In the genomic region with DNA sequence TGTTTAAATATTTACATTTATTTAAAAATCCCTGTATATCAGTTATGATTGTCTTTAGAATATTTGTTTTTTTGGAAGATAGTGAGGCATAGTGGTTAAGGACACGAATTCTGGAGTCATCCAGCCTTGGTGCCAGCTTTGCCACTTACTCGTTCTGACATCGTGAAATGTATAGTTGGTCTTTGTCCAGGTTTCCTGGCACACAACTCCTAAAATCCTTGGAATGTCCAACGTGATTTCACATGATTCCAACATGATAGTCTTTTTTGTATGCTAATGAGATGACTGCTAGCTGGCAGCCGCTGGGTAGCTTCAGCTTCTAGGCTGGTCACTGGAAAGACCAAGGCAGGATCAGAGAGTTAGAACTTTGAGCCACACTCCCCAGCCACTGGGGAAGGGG, we compare ENCODE assay signal across 24 cellular contexts.
DNase-seq lines count a peak whose midpoint lies in the region; ATAC-seq, FAIRE-seq and TF ChIP-seq lines count a peak whose summit lies in the region.
"Had no signal": no experiment of that assay in that cellular context is flagged by ENCODE, and none has a peak within 500 bp of the region (broad histone marks: within the 10 kb centered on the region; RNA-seq: fewer than 3 reads in every experiment).

No MANE protein-coding gene starts in this region.

- H3K27ac ChIP-seq in foreskin keratinocyte: no peak overlapping the region
- H3K27ac ChIP-seq: A549 had no signal

- H3K4me3 ChIP-seq in retinal pigment epithelial cell (ENCODE audit: low read length): no peak overlapping the region
- H3K4me3 ChIP-seq: A549, HAP-1 had no signal

- H3K4me1 ChIP-seq in foreskin keratinocyte: no peaks in the 10 kb centered on the region
- H3K4me1 ChIP-seq: A549 had no signal

- DNase-seq in HT1080 (ENCODE audit: low read depth): peak; percentile 8
- DNase-seq in SK-MEL-5 (ENCODE audit: low read depth, low spot score): peak; percentile 85
- DNase-seq in foreskin keratinocyte: peak; percentile 1 to 25
- peak; percentile 20 for DNase-seq in retinal pigment epithelial cell (ENCODE audit: low read depth)
- DNase-seq in HTR-8/SVneo (ENCODE audit: insufficient read length, low spot score): no peak
- DNase-seq in NCI-H526 treated with DMSO at 0.1 percent for 48 hours (lab: John Stamatoyannopoulos, UW): no peak
- DNase-seq: 8988T; ACHN; AML-193; C1 segment of cervical spinal cord; Calu3; CD4-positive, alpha-beta memory T cell; COR-L47; DMS153; DND-41; GOT3; HFFc6 had no signal

- TF ChIP-seq CTCF in foreskin keratinocyte (conservative IDR thresholded peaks at IDR 0.05): no peak
- no peak for TF ChIP-seq CTCF in retinal pigment epithelial cell (conservative IDR thresholded peaks at IDR 0.05; ENCODE audit: low read depth, low read length)

- FAIRE-seq in HTR-8/SVneo (lab: Jason Lieb, UNC): no peak
- FAIRE-seq: A549, G401.6, GM12892, GM19239, H54 had no signal

- in situ Hi-C loops in SK-MEL-5 (cut with HindIII; ENCODE audit: low pct_unique_long_range_greater_than_20kb, low sequenced_read_pairs): no loop called here

- ATAC-seq in foreskin keratinocyte (no peak), HG03039 (IDR thresholded peaks at IDR 0.05; ENCODE audit: unreplicated experiment) (no peak)
- ATAC-seq: A549 had no signal

- H3K27me3 ChIP-seq in foreskin keratinocyte: no peaks in the 10 kb centered on the region

Comparison
In these comparisons a context has a peak if more than half of its experiments do, and no peak if none do; other contexts are left out.
1. DNase-seq: peak in HT1080 (single experiment), SK-MEL-5 (single experiment), foreskin keratinocyte (2 of 2) and retinal pigment epithelial cell (single experiment); none in HTR-8/SVneo (single experiment) and NCI-H526 treated with DMSO at 0.1 percent for 48 hours (single experiment).